Comparison of ENCODE assay signal across 8 cellular contexts in the genomic region with DNA sequence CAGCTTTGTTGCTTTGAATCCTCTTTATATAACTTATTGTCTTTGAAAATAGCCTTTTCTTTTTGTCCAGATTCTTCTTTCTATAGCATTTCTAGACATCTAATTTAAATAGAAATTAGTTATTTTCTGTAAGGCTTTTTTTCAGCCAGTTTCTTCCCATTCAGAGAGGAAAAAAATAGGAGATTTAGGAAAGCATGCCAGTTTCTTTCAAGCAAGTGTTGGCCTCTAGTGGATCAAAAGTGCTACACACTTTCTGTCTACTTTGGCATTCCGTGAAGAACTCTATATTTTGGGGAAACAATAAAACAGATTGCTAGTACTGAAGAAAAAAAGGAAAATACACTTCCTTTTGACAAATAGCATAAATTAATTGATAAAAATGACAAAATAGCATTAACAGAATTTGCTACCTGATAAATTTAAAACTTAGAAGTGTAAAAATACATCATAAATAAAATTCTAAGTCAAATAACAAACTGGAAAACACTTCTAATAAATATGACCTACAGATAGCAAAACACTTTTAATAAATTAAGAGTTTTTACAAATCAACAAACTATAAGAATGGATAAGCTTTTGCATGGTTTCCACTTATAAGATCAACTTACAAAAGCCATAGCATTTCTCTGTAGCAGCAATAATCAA. TPM values are rescaled to one million over a fixed set of nuclear protein-coding genes. Genes with fewer than 3 reads are reported as not detected.
DNase-seq lines count a peak whose midpoint lies in the region; ATAC-seq and TF ChIP-seq lines count a peak whose summit lies in the region.

No MANE protein-coding gene starts in this region.

- H3K4me2 ChIP-seq in fibroblast of lung (ENCODE audit: extremely low read depth, insufficient read depth, low read length): no peak overlapping the region

- 2% methylated on average over 1 of the region's 1 CpG for WGBS in suprapubic skin

- H3K4me3 ChIP-seq in AG04449 (ENCODE audit: low read depth, low read length) (no peak overlapping the region), Panc1 (ENCODE audit: low read depth in 2 of 2, low read length in 2 of 2) (no peak overlapping the region), fibroblast of lung (replicated peaks in 1 of 4; ENCODE audit: control extremely low read depth in 1 of 4, insufficient read depth in 1 of 4, low read depth in 3 of 4, low read length in 4 of 4) (no peak overlapping the region), suprapubic skin (no peak overlapping the region)

- H3K27me3 ChIP-seq in Panc1 (ENCODE audit: control insufficient read depth, insufficient read depth, low read length): no peaks in the 10 kb centered on the region
- no peaks in the 10 kb centered on the region for H3K27me3 ChIP-seq in fibroblast of lung (ENCODE audit: control insufficient read depth, insufficient read depth, low read length)
- peaks cover 4% of the 10 kb centered on the region for H3K27me3 ChIP-seq in suprapubic skin

- TF ChIP-seq POLR2A in suprapubic skin (IDR thresholded peaks at IDR 0.05): no peak

- in situ Hi-C loops in Panc1 (cut with HindIII; ENCODE audit: low pct_unique_long_range_greater_than_20kb, low sequenced_read_pairs): no loop called here

- ATAC-seq in GM21576 (IDR thresholded peaks at IDR 0.05; ENCODE audit: unreplicated experiment) (peak; percentile 44), Panc1 (0 out of 2 replicates have a peak, but pooled peaks have one; percentile 72), HG03520 (IDR thresholded peaks at IDR 0.05; ENCODE audit: unreplicated experiment) (no peak)

- H2AFZ ChIP-seq in fibroblast of lung (ENCODE audit: low read length): no peak overlapping the region

- CTCF ChIA-PET in AG04449 (lab: Yijun Ruan, JAX): interaction anchor here (0.6 to 4.4 kb wide), 21 partner anchors 9 to 325 kb away, joined by 3 to 73 read pairs (median 4); a partner anchor contains a TSS
- CTCF ChIA-PET in Panc1 (lab: Charles Lee): no interaction called here

- no peak for TF ChIP-seq EP300 in suprapubic skin (IDR thresholded peaks at IDR 0.05)

- H3K9me3 ChIP-seq in Panc1 (ENCODE audit: control insufficient read depth, insufficient read depth, low read depth, low read length) (no peaks in the 10 kb centered on the region), fibroblast of lung (ENCODE audit: control insufficient read depth, insufficient read depth, low read depth, low read length) (no peaks in the 10 kb centered on the region), suprapubic skin (no peaks in the 10 kb centered on the region)

- H3K9ac ChIP-seq in fibroblast of lung (ENCODE audit: insufficient read depth, low read length): no peak overlapping the region

- POLR2A ChIA-PET in AG04449 (lab: Yijun Ruan, JAX) (no interaction called here), Panc1 (lab: Charles Lee) (no interaction called here)

- no peaks in the 10 kb centered on the region for H3K79me2 ChIP-seq in fibroblast of lung (ENCODE audit: control insufficient read depth, insufficient read depth, low read length)

- H4K20me1 ChIP-seq in fibroblast of lung (ENCODE audit: control insufficient read depth, extremely low read depth, insufficient read depth, low read length): no peaks in the 10 kb centered on the region

- H3K4me1 ChIP-seq in Panc1 (ENCODE audit: control insufficient read depth, insufficient read depth, low read length) (no peaks in the 10 kb centered on the region), fibroblast of lung (ENCODE audit: control insufficient read depth, extremely low read depth, insufficient read depth, low read length) (peaks cover 10% of the 10 kb centered on the region), suprapubic skin (no peaks in the 10 kb centered on the region)

- H3K36me3 ChIP-seq in Panc1 (ENCODE audit: control insufficient read depth, insufficient read depth, low read length): no peaks in the 10 kb centered on the region
- H3K36me3 ChIP-seq in fibroblast of lung (ENCODE audit: control insufficient read depth, insufficient read depth, low read length): no peaks in the 10 kb centered on the region
- H3K36me3 ChIP-seq in suprapubic skin: no peaks in the 10 kb centered on the region

- DNase-seq in AG04449 (ENCODE audit: low read depth, low spot score) (no peak), Panc1 (ENCODE audit: low read depth, low spot score) (peak; percentile 18), fibroblast of lung (ENCODE audit: low read depth in 2 of 2) (peak; percentile 59 to 84), suprapubic skin (ENCODE audit: low spot score in 2 of 2) (no peak), COLO668 (lab: John Stamatoyannopoulos, UW; ENCODE audit: unreplicated experiment) (no peak), NCI-H226 (no peak)

- intact Hi-C loops in Panc1 (cut with micrococcal nuclease; ENCODE audit: unreplicated experiment): loop anchor here (1.0 kb wide), 2 partner anchors 224 to 304 kb away; no protein-coding TSS in a partner anchor

- TF ChIP-seq CTCF in AG04449 (IDR thresholded peaks at IDR 0.05; ENCODE audit: insufficient read depth, low read length, missing control alignments): peak; percentile 64
- peak; percentile 76; the same call in 1 of the 2 replicates for TF ChIP-seq CTCF in Panc1 (IDR thresholded peaks at IDR 0.05)
- TF ChIP-seq CTCF in fibroblast of lung (conservative IDR thresholded peaks at IDR 0.05 in 1 of 2, IDR thresholded peaks at IDR 0.05 in 1 of 2; ENCODE audit: low read depth in 1 of 2, low read length in 2 of 2): peak; percentile 82 to 90
- peak; percentile 30 to 44 for TF ChIP-seq CTCF in suprapubic skin (IDR thresholded peaks at IDR 0.05)

- BruUV-seq in Panc1 (replicated peaks; lab: Mats Ljungman, UMichigan): no TSS peak

- H3K27ac ChIP-seq in Panc1 (ENCODE audit: low read length) (no peak overlapping the region), fibroblast of lung (ENCODE audit: insufficient read depth, low read length) (no peak overlapping the region), suprapubic skin (no peak overlapping the region)

RNA-seq across cellular contexts. Expression of a gene that starts 13.1 kb away (rescaled TPM):
- total RNA-seq in Panc1 (2021; ENCODE audit: unreplicated experiment): 26.3 TPM
- polyA plus RNA-seq in Panc1 (2012; ENCODE audit: insufficient read length): 4.7 TPM
- total RNA-seq in fibroblast of lung: 1.3 and 3.0 TPM in 2 replicates
- polyA plus RNA-seq in fibroblast of lung: 7.2 and 14.6 TPM in 2 replicates
- 4.8 and 9.8 TPM in 2 replicates for polyA plus RNA-seq in fibroblast of lung (2012)
- polyA minus RNA-seq in fibroblast of lung (ENCODE audit: low replicate concordance): 1.1 and 4.5 TPM in 2 replicates
- total RNA-seq in suprapubic skin: 1 to 10 TPM in 1 of 4 donors, under 1 TPM in 3; 0.48 to 1.6 (median 0.94) TPM

Comparison
In these comparisons a context has a peak if more than half of its experiments do, and no peak if none do; other contexts are left out.
1. DNase-seq: peak in Panc1 (single experiment) and fibroblast of lung (2 of 2); none in AG04449 (single experiment), suprapubic skin (0 of 2), COLO668 (single experiment) and NCI-H226 (single experiment).
2. Peak in every context shown above with its lines, with median percentiles within 50 percentile points of each other: CTCF ChIP-seq.